Comparison of ENCODE assay signal across 8 cellular contexts in the genomic region with DNA sequence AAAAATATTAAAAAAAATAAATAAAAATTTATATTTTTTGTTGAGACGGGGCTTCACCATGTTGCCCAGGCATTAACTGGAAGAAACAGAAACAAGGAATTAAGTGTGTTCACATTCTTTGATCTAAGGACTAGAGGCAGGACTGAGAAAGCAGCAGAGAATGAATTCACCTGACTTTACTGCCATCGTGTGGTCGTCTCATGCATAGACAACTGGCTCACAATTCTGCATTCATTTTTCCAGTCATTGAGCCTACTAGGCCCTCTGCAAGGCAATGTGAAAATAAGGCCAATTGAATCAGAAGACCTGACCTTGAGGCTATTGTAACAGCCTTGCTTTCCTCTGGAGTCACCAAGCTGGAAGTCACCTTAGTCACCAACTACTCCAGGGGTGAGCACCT. TPM values are rescaled to one million over a fixed set of nuclear protein-coding genes. Genes with fewer than 3 reads are reported as not detected.
DNase-seq lines count a peak whose midpoint lies in the region; ATAC-seq and TF ChIP-seq lines count a peak whose summit lies in the region.

No MANE protein-coding gene starts in this region.

- peak; percentile 92 for TF ChIP-seq CTCF in endodermal cell (conservative IDR thresholded peaks at IDR 0.05)
- peak; percentile 51 to 69 (median 58) for TF ChIP-seq CTCF in upper lobe of left lung (IDR thresholded peaks at IDR 0.05)

- H3K4me1 Mint-ChIP-seq in endodermal cell = no peaks in the 10 kb centered on the region

- ATAC-seq in GM21515 (IDR thresholded peaks at IDR 0.05; ENCODE audit: unreplicated experiment) (peak; percentile 27), upper lobe of left lung (ENCODE audit: low FRiP score in 2 of 2) (peak; percentile 47 to 67), HG03280 (IDR thresholded peaks at IDR 0.05; ENCODE audit: unreplicated experiment) (no peak)

- DNase-seq in DMS153 (lab: John Stamatoyannopoulos, UW) = peak; percentile 30
- peak; percentile 36 for DNase-seq in NCI-H128 (lab: John Stamatoyannopoulos, UW; ENCODE audit: unreplicated experiment)
- DNase-seq in T-helper 9 cell = peak; percentile 4
- peak; percentile 88 for DNase-seq in endodermal cell
- DNase-seq in lung microvascular endothelial cell (ENCODE audit: low read depth in 2 of 2) = peak; percentile 47 to 59
- no peak for DNase-seq in upper lobe of left lung

- TF ChIP-seq EP300 in upper lobe of left lung (IDR thresholded peaks at IDR 0.05) = no peak

- H3K4me3 ChIP-seq in endodermal cell (ENCODE audit: low read length) = no peak overlapping the region
- H3K4me3 ChIP-seq in upper lobe of left lung = no peak overlapping the region

- H3K4me1 ChIP-seq in endodermal cell (ENCODE audit: control insufficient read depth, insufficient read depth, low read length) (no peaks in the 10 kb centered on the region), upper lobe of left lung (no peaks in the 10 kb centered on the region)

- 4% methylated on average over 3 of the region's 3 CpGs; no CpG with 5 or more reads in 1 of the 2 experiments for WGBS in endodermal cell (ENCODE audit: insufficient coverage in 1 of 2, insufficient read length in 1 of 2), 2 experiments
- 4 to 7% methylated on average over 3 of the region's 3 CpGs for WGBS in upper lobe of left lung, 2 donors

- H3K9me3 ChIP-seq in endodermal cell (ENCODE audit: control insufficient read depth, low read length) (no peaks in the 10 kb centered on the region), upper lobe of left lung (no peaks in the 10 kb centered on the region)

- H3K27me3 Mint-ChIP-seq in endodermal cell (ENCODE audit: insufficient read depth) = no peaks in the 10 kb centered on the region

- peaks cover 3% of the 10 kb centered on the region for H3K36me3 Mint-ChIP-seq in endodermal cell (ENCODE audit: low read depth)

- no peak overlapping the region for H3K4me3 Mint-ChIP-seq in endodermal cell

- H3K36me3 ChIP-seq in endodermal cell (ENCODE audit: control insufficient read depth, insufficient read depth, low read length) (no peaks in the 10 kb centered on the region), upper lobe of left lung (no peaks in the 10 kb centered on the region)

- H3K27ac ChIP-seq in endodermal cell (ENCODE audit: low read depth, low read length) = no peak overlapping the region
- H3K27ac ChIP-seq in upper lobe of left lung = no peak overlapping the region

- no peak overlapping the region for H3K27ac Mint-ChIP-seq in endodermal cell

- no peak overlapping the region for H3K9ac ChIP-seq in endodermal cell (ENCODE audit: extremely low read depth, low read length, poor library complexity, severe bottlenecking)

- H3K27me3 ChIP-seq in endodermal cell (ENCODE audit: control insufficient read depth, insufficient read depth, low read length, poor library complexity, severe bottlenecking) (no peaks in the 10 kb centered on the region), upper lobe of left lung (no peaks in the 10 kb centered on the region)

- no peak for TF ChIP-seq POLR2A in upper lobe of left lung (IDR thresholded peaks at IDR 0.05)

- no peaks in the 10 kb centered on the region for H3K9me3 Mint-ChIP-seq in endodermal cell

RNA-seq across cellular contexts. Expression of gene LHFPL1, which starts 37.4 kb away (rescaled TPM):
- total RNA-seq in endodermal cell (1 to 10 TPM; 1.1 to 9.9 TPM), lung microvascular endothelial cell (under 0.01 TPM in 2 replicates), upper lobe of left lung (under 1 TPM in 1 of 6 donors, not detected in 5; 0.13 TPM)
- polyA plus RNA-seq in endodermal cell (2013, experiment 1 of 2) = 0.85 TPM
- polyA plus RNA-seq in endodermal cell (2013, experiment 2 of 2) = 0.41 TPM

Comparison
In these comparisons a context has a peak if more than half of its experiments do, and no peak if none do; other contexts are left out.
1. DNase-seq: peak in DMS153 (single experiment), NCI-H128 (single experiment), T-helper 9 cell (single experiment), endodermal cell (single experiment) and lung microvascular endothelial cell (2 of 2); none in upper lobe of left lung (0 of 2).